In the genomic region with DNA sequence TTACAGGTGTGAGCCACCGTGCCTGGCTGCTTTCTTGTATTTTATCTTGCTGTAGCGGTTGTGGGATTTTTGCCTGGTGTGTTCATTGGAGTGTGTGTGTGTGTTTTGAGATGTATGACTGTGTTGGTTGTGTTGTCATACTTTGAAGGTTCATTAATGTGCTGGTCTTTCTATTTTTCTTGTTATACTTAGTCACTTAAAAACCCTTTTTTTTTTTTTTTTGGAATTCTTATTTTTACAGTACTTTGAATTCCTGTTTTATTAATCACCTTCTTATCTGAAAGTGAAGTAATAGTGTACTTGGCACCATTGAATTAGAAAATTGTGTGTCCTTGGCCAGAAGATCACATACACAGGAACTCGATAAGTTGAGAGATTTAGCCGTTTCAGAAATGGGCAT, we compare ENCODE assay signal across 17 cellular contexts. TPM values are rescaled to one million over a fixed set of nuclear protein-coding genes. Genes with fewer than 3 reads are reported as not detected.
DNase-seq lines count a peak whose midpoint lies in the region; ATAC-seq, FAIRE-seq and TF ChIP-seq lines count a peak whose summit lies in the region.
"Had no signal": no experiment of that assay in that cellular context is flagged by ENCODE, and none has a peak within 500 bp of the region (broad histone marks: within the 10 kb centered on the region; RNA-seq: fewer than 3 reads in every experiment).

No MANE protein-coding gene starts in this region.

- no peak for TF ChIP-seq CTCF in A549 (IDR thresholded peaks at IDR 0.05)
- no peak for TF ChIP-seq CTCF in astrocyte of the spinal cord (IDR thresholded peaks at IDR 0.05; ENCODE audit: low read depth, low read length)

- no peaks in the 10 kb centered on the region for H3K9me2 ChIP-seq in GM23248 (ENCODE audit: insufficient read depth)

- no peak; a peak in 1 of 6 replicates for ATAC-seq in A549
- ATAC-seq: esophagus mucosa, left ventricle myocardium superior had no signal

- TF ChIP-seq EP300 in A549 (IDR thresholded peaks at IDR 0.05): no peak

- peaks cover 55% of the 10 kb centered on the region for H3K4me1 ChIP-seq in A549
- H3K4me1 ChIP-seq in GM23248 (ENCODE audit: insufficient read depth): peaks cover 40% of the 10 kb centered on the region

- no peak for TF ChIP-seq RAD21 in A549 (conservative IDR thresholded peaks at IDR 0.05 in 1 of 2, IDR thresholded peaks at IDR 0.05 in 1 of 2)

- no peak for TF ChIP-seq POLR2A in A549 (IDR thresholded peaks at IDR 0.05; ENCODE audit: low read length)

- H3K4me3 ChIP-seq in A549: no peak overlapping the region
- no peak overlapping the region for H3K4me3 ChIP-seq in GM23248
- H3K4me3 ChIP-seq in astrocyte of the spinal cord (ENCODE audit: low read depth, low read length): no peak overlapping the region
- no peak overlapping the region for H3K4me3 ChIP-seq in H7 (ENCODE audit: insufficient read depth, low read depth, low read length)

- no peaks in the 10 kb centered on the region for H4K20me1 ChIP-seq in GM23248 (ENCODE audit: insufficient read depth)

- POLR2A ChIA-PET in A549 (lab: Yijun Ruan, JAX): no interaction called here

- DNase-seq in A549 (ENCODE audit: low read depth in 1 of 2, low spot score in 1 of 2): no peak
- DNase-seq in GM23248: peak; percentile 78
- peak; percentile 44 for DNase-seq in astrocyte of the spinal cord (ENCODE audit: low read depth, low spot score)
- peak; percentile 93 for DNase-seq in kidney glomerular epithelial cell (lab: John Stamatoyannopoulos, UW)
- no peak for DNase-seq in NCI-H146 (lab: John Stamatoyannopoulos, UW)
- DNase-seq in T-helper 9 cell: no peak
- DNase-seq in NCI-H1436 treated with DMSO at 0.1 percent for 48 hours (lab: John Stamatoyannopoulos, UW): no peak
- DNase-seq in H7: no peak
- DNase-seq: activated CD4-positive, alpha-beta T cell treated with anti-CD3 and anti-CD28 coated beads for 1 hour; DMS 273 treated with DMSO at 0.1 percent for 48 hours; H9; left ventricle myocardium superior; naive B cell; right cardiac atrium; stimulated activated CD4-positive, alpha-beta T cell treated with anti-CD3 and anti-CD28 coated beads, Interleukin-4, amount 100 ng/mL, for 4 hours; T-helper 2 cell had no signal

- no peak overlapping the region for H3K9ac ChIP-seq in GM23248

- H3K79me2 ChIP-seq in GM23248 (ENCODE audit: insufficient read depth): peaks cover 82% of the 10 kb centered on the region

- H3K27me3 ChIP-seq in GM23248 (replicated peaks; ENCODE audit: insufficient read depth): no peaks in the 10 kb centered on the region
- no peaks in the 10 kb centered on the region for H3K27me3 ChIP-seq in H7 (ENCODE audit: control insufficient read depth, insufficient read depth, low read length)

- no peak for FAIRE-seq in A549 (lab: Jason Lieb, UNC)

- H2AFZ ChIP-seq in GM23248: no peak overlapping the region

- peak overlapping the region in 1 of 2 experiments; percentile 84; a peak in 2 of 6 replicates for H3K27ac ChIP-seq in A549
- peak overlapping the region; percentile 73 for H3K27ac ChIP-seq in GM23248

- H3K4me2 ChIP-seq in A549: peak overlapping the region; percentile 26; the same call in 2 of the 3 replicates
- peak overlapping the region; percentile 48 for H3K4me2 ChIP-seq in GM23248 (ENCODE audit: unreplicated experiment)

- no peaks in the 10 kb centered on the region for H3K9me3 ChIP-seq in A549
- no peaks in the 10 kb centered on the region for H3K9me3 ChIP-seq in GM23248 (ENCODE audit: low read depth)

- 62% methylated on average over 4 of the region's 4 CpGs for WGBS in A549 (ENCODE audit: missing lambda C conversion rate)
- 59 to 76% methylated on average over 3 to 4 of the region's 4 CpGs for WGBS in GM23248 (ENCODE audit: low coverage in 1 of 2, low lambda C conversion rate in 2 of 2, missing lambda C conversion rate in 2 of 2), 2 experiments

- peaks cover 43% of the 10 kb centered on the region for H3F3A ChIP-seq in GM23248 (ENCODE audit: insufficient read depth)

- H3K36me3 ChIP-seq in GM23248 (ENCODE audit: low read depth): no peaks in the 10 kb centered on the region
- no peaks in the 10 kb centered on the region for H3K36me3 ChIP-seq in H7 (replicated peaks; ENCODE audit: control insufficient read depth, insufficient read depth, low read length)

- CTCF ChIA-PET in A549 (lab: Yijun Ruan, JAX): no interaction called here

- in situ Hi-C loops in GM23248 (cut with MboI) (no loop called here), astrocyte of the spinal cord (cut with HindIII; ENCODE audit: low sequenced_read_pairs) (no loop called here)

TF ChIP-seq in A549, 52 proteins besides CTCF, POLR2A, EP300 and RAD21:
- TF ChIP-seq FOSL2 (IDR thresholded peaks at IDR 0.05) (no peak), FOSL2 (CRISPR knock-in tag; IDR thresholded peaks at IDR 0.05) (peak; percentile 10; the same call in 1 of the 2 replicates), RNF2 (IDR thresholded peaks at IDR 0.05; ENCODE audit: borderline replicate concordance, low read depth) (no peak)
TF ChIP-seq in A549: peak in this region for 1.

RNA-seq across cellular contexts. Expression of a gene that starts 30.2 kb away (rescaled TPM):
- polyA plus RNA-seq in A549 (2011; rRNA removed) (14.5 and 19.4 TPM in 2 replicates), A549 (2017; fragmentation: RNase III; extraction: RNeasy Plus Mini Kit Qiagen cat#74134 plus additional on column Dnase treatment) (12.2 to 12.5 TPM (median 12.2 TPM) in 3 replicates), GM23248 (2016; fragmentation: Nextera tagmentation; extraction: Ambion mirVana) (7.4 and 7.8 TPM in 2 replicates)
- 5.2 and 6.5 TPM in 2 replicates for polyA plus RNA-seq in A549 (2012; cell fraction: cytosol; rRNA removed)
- 4.1 and 4.4 TPM in 2 replicates for polyA plus RNA-seq in A549 (2012; cell fraction: nucleus; rRNA removed)
- polyA minus RNA-seq in A549 (2011; rRNA and poly(A)+ RNA removed): 14.9 and 17.4 TPM in 2 replicates
- 12.6 and 16.7 TPM in 2 replicates for total RNA-seq in GM23248 (2014; rRNA removed; shearing (Covaris generic))
- 9.7 and 14.6 TPM in 2 replicates for total RNA-seq in H7 (2014; rRNA removed; shearing (Covaris generic))

Comparison
In these comparisons a context has a peak if more than half of its experiments do, and no peak if none do; other contexts are left out.
1. DNase-seq: peak in GM23248 (single experiment), astrocyte of the spinal cord (single experiment) and kidney glomerular epithelial cell (single experiment); none in A549 (0 of 2), NCI-H146 (single experiment), T-helper 9 cell (single experiment), NCI-H1436 treated with DMSO at 0.1 percent for 48 hours (single experiment) and H7 (single experiment).